11 cellular contexts compared by ENCODE assay signal in genomic region chr16:12971216-12971615, GRCh38.
A peak's percentile ranks its signal among the peaks of the same experiment; 100 is the strongest.
DNase-seq lines count a peak whose midpoint lies in the region; ATAC-seq and TF ChIP-seq lines count a peak whose summit lies in the region.
"Had no signal": no experiment of that assay in that cellular context is flagged by ENCODE, and none has a peak within 500 bp of the region (broad histone marks: within the 10 kb centered on the region; RNA-seq: fewer than 3 reads in every experiment).

No MANE protein-coding gene starts in this region.

- H3K36me3 ChIP-seq in SK-N-MC (ENCODE audit: insufficient read depth, low read length) = no peaks in the 10 kb centered on the region
- H3K36me3 ChIP-seq: HAP-1, ovary had no signal

- no peaks in the 10 kb centered on the region for H3K9me3 ChIP-seq in SK-N-MC (ENCODE audit: low read depth, low read length)
- H3K9me3 ChIP-seq: ovary had no signal

- H3K4me3 ChIP-seq in SK-N-MC = no peak overlapping the region
- H3K4me3 ChIP-seq: HAP-1, ovary had no signal

- no peak for TF ChIP-seq CTCF in CD14-positive monocyte (IDR thresholded peaks at IDR 0.05)

- H3K4me3 Mint-ChIP-seq in CD14-positive monocyte = no peak overlapping the region

- peak; percentile 91 for DNase-seq in DMS 273 treated with DMSO at 0.1 percent for 48 hours (lab: John Stamatoyannopoulos, UW)
- DNase-seq in NCI-H1436 (lab: John Stamatoyannopoulos, UW) = peak; percentile 87
- DNase-seq in SK-N-MC (ENCODE audit: low read depth, low spot score) = peak; percentile 10
- DNase-seq in left kidney (ENCODE audit: low read depth, low spot score) = peak; percentile 31
- DNase-seq in CD14-positive monocyte (ENCODE audit: low spot score) = no peak
- no peak for DNase-seq in ureter (ENCODE audit: low spot score)
- no peak for DNase-seq in NOMO-1 treated with dmso at 0.1 percent for 144 hours (lab: John Stamatoyannopoulos, UW; ENCODE audit: unreplicated experiment)
- DNase-seq: ovary; stimulated activated naive CD4-positive, alpha-beta T cell had no signal

- H3K27ac Mint-ChIP-seq in CD14-positive monocyte = no peak overlapping the region

- H3K27me3 Mint-ChIP-seq in CD14-positive monocyte (ENCODE audit: low read depth in 3 of 3) = peaks cover 0 to 2% (median 0%) of the 10 kb centered on the region in 3 donors

- H3K9ac ChIP-seq in SK-N-MC (ENCODE audit: insufficient read length) = no peak overlapping the region

- H3K27ac ChIP-seq in SK-N-MC = no peak overlapping the region
- H3K27ac ChIP-seq: ovary had no signal

- no peaks in the 10 kb centered on the region for H3K4me1 Mint-ChIP-seq in CD14-positive monocyte

- intact Hi-C loops in CD14-positive monocyte (cut with micrococcal nuclease) = no loop called here

- no peak for ATAC-seq in GM21526 (IDR thresholded peaks at IDR 0.05; ENCODE audit: low FRiP score, unreplicated experiment)

- no peaks in the 10 kb centered on the region for H3K36me3 Mint-ChIP-seq in CD14-positive monocyte

- peaks cover 0 to 7% (median 0%) of the 10 kb centered on the region in 7 donors for H3K9me3 Mint-ChIP-seq in CD14-positive monocyte

Comparison
In these comparisons a context has a peak if more than half of its experiments do, and no peak if none do; other contexts are left out.
1. DNase-seq: peak in DMS 273 treated with DMSO at 0.1 percent for 48 hours (single experiment), NCI-H1436 (single experiment), SK-N-MC (single experiment) and left kidney (single experiment); none in CD14-positive monocyte (single experiment), ureter (single experiment) and NOMO-1 treated with dmso at 0.1 percent for 144 hours (single experiment).